In the genomic region with DNA sequence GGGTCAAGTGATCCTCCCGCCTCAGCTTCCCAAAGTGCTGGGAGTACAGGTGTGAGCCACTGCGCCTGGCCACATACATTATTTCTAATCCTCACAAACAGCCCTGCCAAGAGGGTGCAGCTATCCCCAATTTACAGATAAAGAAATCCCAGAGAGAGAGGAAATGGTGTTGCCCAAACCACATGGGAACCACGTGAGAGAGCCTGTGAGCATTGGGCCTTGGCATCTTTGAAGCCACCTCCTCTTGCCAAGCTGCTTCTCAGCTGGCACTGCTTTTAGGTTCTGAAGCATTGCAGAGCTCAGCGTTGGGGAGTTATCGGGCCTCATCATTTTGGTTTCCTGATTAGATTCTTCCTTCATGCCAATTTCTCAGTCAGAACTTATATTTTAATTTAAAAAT, we compare ENCODE assay signal across 21 cellular contexts.
DNase-seq lines count a peak whose midpoint lies in the region; ATAC-seq and TF ChIP-seq lines count a peak whose summit lies in the region.
"Had no signal": no experiment of that assay in that cellular context is flagged by ENCODE, and none has a peak within 500 bp of the region (broad histone marks: within the 10 kb centered on the region; RNA-seq: fewer than 3 reads in every experiment).

No MANE protein-coding gene starts in this region.

- H3K27ac ChIP-seq in DND-41 (ENCODE audit: low read length) (no peak overlapping the region), gastrocnemius medialis (peak overlapping the region in 1 of 4 donors; percentile 39), MM.1S (ENCODE audit: low read length) (no peak overlapping the region)
- H3K27ac ChIP-seq: C4-2B had no signal

- H4K20me1 ChIP-seq in DND-41 (ENCODE audit: insufficient read depth, low read length) (no peaks in the 10 kb centered on the region), MM.1S (ENCODE audit: insufficient read depth, low read length) (no peaks in the 10 kb centered on the region)

- no peak overlapping the region for H2AFZ ChIP-seq in DND-41 (ENCODE audit: low read depth, low read length)
- H2AFZ ChIP-seq in MM.1S (ENCODE audit: low read length) = no peak overlapping the region

- ATAC-seq in DND-41 (ENCODE audit: insufficient read depth, low read depth) (0 out of 3 replicates have a peak, but pooled peaks have one; percentile 24), gastrocnemius medialis (peak in 1 of 2 donors; percentile 54)
- ATAC-seq: K562 had no signal

- H3K36me3 ChIP-seq in DND-41 (ENCODE audit: insufficient read depth, low read length) (peaks cover 38% of the 10 kb centered on the region), MG63 (peaks cover 3% of the 10 kb centered on the region), gastrocnemius medialis (peaks cover 0 to 4% of the 10 kb centered on the region in 2 donors), MM.1S (replicated peaks; ENCODE audit: insufficient read depth, low read length) (no peaks in the 10 kb centered on the region; the same call in 1 of the 2 replicates)

- H3K9me3 ChIP-seq in DND-41 (ENCODE audit: insufficient read depth, low read length, severe bottlenecking) (no peaks in the 10 kb centered on the region), MG63 (no peaks in the 10 kb centered on the region), gastrocnemius medialis (no peaks in the 10 kb centered on the region), MM.1S (replicated peaks; ENCODE audit: insufficient read depth, low read length) (no peaks in the 10 kb centered on the region)
- H3K9me3 ChIP-seq: SK-N-SH had no signal

- in situ Hi-C loops in gastrocnemius medialis (cut with MboI; ENCODE audit: low sequenced_read_pairs in 4 of 4) = loop anchor here in 1 of 4 donors (25.0 kb wide), 1 partner anchor 213 kb away; no protein-coding TSS in a partner anchor

- H3K9ac ChIP-seq in DND-41 (ENCODE audit: low read depth, low read length) (no peak overlapping the region), MM.1S (ENCODE audit: low read length) (no peak overlapping the region)
- H3K9ac ChIP-seq: SK-N-SH had no signal

- H3K79me2 ChIP-seq in DND-41 (ENCODE audit: insufficient read depth, low read length) (no peaks in the 10 kb centered on the region), MM.1S (ENCODE audit: low read length) (no peaks in the 10 kb centered on the region)

- H3F3A ChIP-seq in MM.1S (ENCODE audit: insufficient read depth, low read length) = no peaks in the 10 kb centered on the region

- TF ChIP-seq CTCF in DND-41 (IDR thresholded peaks at IDR 0.05; ENCODE audit: borderline replicate concordance, extremely low read depth, low read length, poor library complexity, severe bottlenecking) (no peak), gastrocnemius medialis (IDR thresholded peaks at IDR 0.05 in 4 of 5, conservative IDR thresholded peaks at IDR 0.05 in 1 of 5) (no peak), MM.1S (IDR thresholded peaks at IDR 0.05; ENCODE audit: low read length) (no peak)

- no peaks in the 10 kb centered on the region for H3K27me3 ChIP-seq in DND-41 (ENCODE audit: insufficient read depth, low read length, poor library complexity)
- H3K27me3 ChIP-seq in MG63 = no peaks in the 10 kb centered on the region
- H3K27me3 ChIP-seq in gastrocnemius medialis = no peaks in the 10 kb centered on the region
- H3K27me3 ChIP-seq in MM.1S (replicated peaks; ENCODE audit: insufficient read depth, low read length) = no peaks in the 10 kb centered on the region

- H3K9me2 ChIP-seq in MM.1S (replicated peaks; ENCODE audit: insufficient read depth, low read length) = no peaks in the 10 kb centered on the region
- H3K9me2 ChIP-seq: SK-N-SH had no signal

- H3K4me3 ChIP-seq in DND-41 (ENCODE audit: low read depth in 1 of 2, low read length in 2 of 2) (no peak overlapping the region), MG63 (no peak overlapping the region), gastrocnemius medialis (no peak overlapping the region), MM.1S (ENCODE audit: low read length) (no peak overlapping the region)
- H3K4me3 ChIP-seq: K562 had no signal

- TF ChIP-seq POLR2A in gastrocnemius medialis (IDR thresholded peaks at IDR 0.05) = no peak

- no peaks in the 10 kb centered on the region for H3K4me1 ChIP-seq in DND-41 (ENCODE audit: insufficient read depth, low read length)
- peaks cover 33 to 43% of the 10 kb centered on the region in 2 donors for H3K4me1 ChIP-seq in gastrocnemius medialis
- H3K4me1 ChIP-seq in MM.1S (ENCODE audit: low read length) = no peaks in the 10 kb centered on the region

- intact Hi-C loops in gastrocnemius medialis (cut with DNase I; ENCODE audit: low total_unique reads) = no loop called here

- no peak overlapping the region for H3K4me2 ChIP-seq in DND-41 (ENCODE audit: insufficient read depth, low read length)
- no peak overlapping the region for H3K4me2 ChIP-seq in MM.1S (ENCODE audit: low read depth, low read length)
- H3K4me2 ChIP-seq: SK-N-SH had no signal

- DNase-seq in DND-41 (no peak), MG63 (peak; percentile 19), fibroblast of gingiva (ENCODE audit: low read depth) (peak; percentile 6), gastrocnemius medialis (peak; percentile 9 to 45), MM.1S (no peak), foreskin melanocyte (no peak), islet precursor cell (no peak)
- DNase-seq: ACHN; CD8-positive, alpha-beta memory T cell; GDM1; NCI-H1105; NCI-H146; NCI-H2029; NCI-H226; NCI-H510A treated with DMSO at 0.1 percent for 48 hours; NCI-H748 treated with DMSO at 0.1 percent for 48 hours; NK-92 treated with Interleukin-12 subunit alpha and Interleukin-12 subunit beta, amount 100 ng/mL, for 24 hours; SIG-M5; SK-N-SH had no signal

Comparison
In these comparisons a context has a peak if more than half of its experiments do, and no peak if none do; other contexts are left out.
1. DNase-seq: peak in MG63 (single experiment), fibroblast of gingiva (single experiment) and gastrocnemius medialis (2 of 2); none in DND-41 (single experiment), MM.1S (single experiment), foreskin melanocyte (single experiment) and islet precursor cell (single experiment).